ENCODE assay signal across 24 cellular contexts in genomic region chr11:71063129-71063528, GRCh38.
"Had no signal": no experiment of that assay in that cellular context is flagged by ENCODE, and none has a peak within 500 bp of the region (broad histone marks: within the 10 kb centered on the region; RNA-seq: fewer than 3 reads in every experiment).

No MANE protein-coding gene starts in this region.

- ATAC-seq: effector memory CD8-positive, alpha-beta T cell; esophagus mucosa; gastrocnemius medialis; heart right ventricle; left cardiac atrium; lower lobe of right lung; mucosa of descending colon had no signal

- H3K36me3 ChIP-seq: colonic mucosa, esophagus squamous epithelium, gastrocnemius medialis, heart right ventricle, left ventricle myocardium inferior, lower lobe of right lung had no signal

- H3K9me3 Mint-ChIP-seq: effector memory CD8-positive, alpha-beta T cell; endodermal cell; mesothelial cell of epicardium; naive B cell had no signal

- H3K27me3 ChIP-seq: colonic mucosa had no signal

- H3K4me3 ChIP-seq: colonic mucosa, esophagus squamous epithelium, gastrocnemius medialis, heart right ventricle, left ventricle myocardium inferior, lower lobe of right lung, mucosa of descending colon had no signal

- H3K4me1 Mint-ChIP-seq: mesothelial cell of epicardium had no signal

- DNase-seq: colonic mucosa; cortex of kidney; effector CD8-positive, alpha-beta T cell; effector memory CD8-positive, alpha-beta T cell; endodermal cell; erythroblast; esophagus squamous epithelium; foreskin fibroblast; foreskin melanocyte; gastrocnemius medialis; glutamatergic neuron; head of caudate nucleus; heart right ventricle; hippocampal formation; left cardiac atrium; left ventricle myocardium inferior; lower lobe of right lung; mesenchymal stem cell; mucosa of descending colon; naive B cell had no signal

- H3K4me3 Mint-ChIP-seq: dendritic cell treated with granulocyte-macrophage colony-stimulating factor and Interleukin-4, amounts not matched to agents 40 ng/mL and 50 ng/mL, for 4 days; effector memory CD8-positive, alpha-beta T cell; endodermal cell; mesothelial cell of epicardium; naive B cell had no signal

- H3K36me3 Mint-ChIP-seq: mesothelial cell of epicardium had no signal

- H3K27ac Mint-ChIP-seq: dendritic cell treated with granulocyte-macrophage colony-stimulating factor and Interleukin-4, amounts not matched to agents 40 ng/mL and 50 ng/mL, for 4 days; effector memory CD8-positive, alpha-beta T cell; endodermal cell; mesothelial cell of epicardium; naive B cell had no signal

- H3K27me3 Mint-ChIP-seq: dendritic cell treated with granulocyte-macrophage colony-stimulating factor and Interleukin-4, amounts not matched to agents 40 ng/mL and 50 ng/mL, for 4 days had no signal

- H3K27ac ChIP-seq: colonic mucosa, epithelial cell of prostate, esophagus squamous epithelium, gastrocnemius medialis, heart right ventricle, left ventricle myocardium inferior, lower lobe of right lung had no signal

- H3K9me3 ChIP-seq: colonic mucosa, esophagus squamous epithelium, gastrocnemius medialis, heart right ventricle, left ventricle myocardium inferior, lower lobe of right lung, mucosa of descending colon had no signal

- H3K4me1 ChIP-seq: colonic mucosa, esophagus squamous epithelium, gastrocnemius medialis, heart right ventricle, left ventricle myocardium inferior, lower lobe of right lung had no signal
